13 cellular contexts compared by ENCODE assay signal in genomic region chr15:40904552-40905201, GRCh38. TPM values are rescaled to one million over a fixed set of nuclear protein-coding genes. Genes with fewer than 3 reads are reported as not detected.
DNase-seq lines count a peak whose midpoint lies in the region; ATAC-seq and TF ChIP-seq lines count a peak whose summit lies in the region.
"Had no signal": no experiment of that assay in that cellular context is flagged by ENCODE, and none has a peak within 500 bp of the region (broad histone marks: within the 10 kb centered on the region; RNA-seq: fewer than 3 reads in every experiment).

No MANE protein-coding gene starts in this region.

- H3K9me3 Mint-ChIP-seq in GM23338, result no peaks in the 10 kb centered on the region; the same call in 2 of the 3 replicates
- H3K9me3 Mint-ChIP-seq: stimulated activated naive CD8-positive, alpha-beta T cell treated with anti-CD3 and anti-CD28 coated beads, Interleukin-15, Interleukin-2, amounts not matched to agents 100 ng/mL and 50 ng/mL, for 24 hours had no signal

- H3K27ac Mint-ChIP-seq in T-helper 17 cell, result no peak overlapping the region
- H3K27ac Mint-ChIP-seq in GM23338, result no peak overlapping the region
- H3K27ac Mint-ChIP-seq: stimulated activated naive CD8-positive, alpha-beta T cell treated with anti-CD3 and anti-CD28 coated beads, Interleukin-15, Interleukin-2, amounts not matched to agents 100 ng/mL and 50 ng/mL, for 24 hours had no signal

- peak; percentile 4 for DNase-seq in H7
- DNase-seq in T-helper 17 cell, result no peak
- peak; percentile 74 for DNase-seq in left lobe of liver (ENCODE audit: low spot score)
- DNase-seq in spleen, result peak; percentile 74
- DNase-seq in ACHN, result no peak
- DNase-seq in NCI-H524 (lab: John Stamatoyannopoulos, UW), result no peak
- no peak for DNase-seq in GM23338 (ENCODE audit: low spot score)

- H4K20me1 ChIP-seq in GM23338 (replicated peaks; ENCODE audit: insufficient read depth), result peaks cover 18% of the 10 kb centered on the region

- peaks cover 23% of the 10 kb centered on the region for H3K36me3 ChIP-seq in H7 (replicated peaks; ENCODE audit: control insufficient read depth, insufficient read depth, low read length)
- peaks cover 0 to 51% (median 32%) of the 10 kb centered on the region in 6 donors for H3K36me3 ChIP-seq in spleen
- peaks cover 4% of the 10 kb centered on the region; the same call in 1 of the 2 replicates for H3K36me3 ChIP-seq in GM23338 (ENCODE audit: insufficient read depth)

- H3K4me2 ChIP-seq in GM23338, result no peak overlapping the region

- H3K4me1 ChIP-seq in spleen, result peaks cover 41 to 100% (median 86%) of the 10 kb centered on the region in 6 donors
- peaks cover 15% of the 10 kb centered on the region for H3K4me1 ChIP-seq in GM23338 (ENCODE audit: insufficient read depth)

- H3K36me3 Mint-ChIP-seq in T-helper 17 cell (ENCODE audit: low read depth) (no peaks in the 10 kb centered on the region), GM23338 (ENCODE audit: low read depth) (peaks cover 51% of the 10 kb centered on the region)

- intact Hi-C loops in spleen (cut with DNase I; ENCODE audit: low total_unique reads), result loop anchor here (5.0 to 10.0 kb wide), 3 partner anchors 38 to 210 kb away; partner anchors contain the start of gene INO80

- H3K27me3 ChIP-seq in H7 (ENCODE audit: control insufficient read depth, insufficient read depth, low read length) (no peaks in the 10 kb centered on the region), spleen (replicated peaks in 1 of 7) (no peaks in the 10 kb centered on the region), GM23338 (ENCODE audit: insufficient read depth) (no peaks in the 10 kb centered on the region)
- H3K27me3 ChIP-seq: SJCRH30 had no signal

- H3K27ac ChIP-seq in spleen (peak overlapping the region in 6 of 8 donors; percentile 38 to 95 (median 92)), GM23338 (ENCODE audit: low read depth) (no peak overlapping the region)
- H3K27ac ChIP-seq: SJCRH30 had no signal

- H3K9me3 ChIP-seq in T-helper 17 cell (ENCODE audit: control insufficient read depth, low read length, poor library complexity, severe bottlenecking) (no peaks in the 10 kb centered on the region), spleen (no peaks in the 10 kb centered on the region)
- H3K9me3 ChIP-seq: SJCRH30 had no signal

- H3K4me3 Mint-ChIP-seq in T-helper 17 cell (peak overlapping the region; percentile 45), GM23338 (no peak overlapping the region; the same call in 2 of the 3 replicates)
- H3K4me3 Mint-ChIP-seq: activated CD8-positive, alpha-beta memory T cell treated with anti-CD3 and anti-CD28 coated beads, Interleukin-2, amount 10 ng/mL, durations not matched to agents 7 days and 5 days; stimulated activated naive CD8-positive, alpha-beta T cell treated with anti-CD3 and anti-CD28 coated beads, Interleukin-15, Interleukin-2, amounts not matched to agents 100 ng/mL and 50 ng/mL, for 24 hours had no signal

- WGBS in spleen, 5 donors, result 73 to 83% (median 75%) methylated on average over 7 of the region's 7 CpGs

- no peak for TF ChIP-seq CTCF in spleen (IDR thresholded peaks at IDR 0.05 in 8 of 11, conservative IDR thresholded peaks at IDR 0.05 in 3 of 11)
- no peak for TF ChIP-seq CTCF in GM23338 (conservative IDR thresholded peaks at IDR 0.05; ENCODE audit: low read depth in 2 of 2)

- peaks cover 20% of the 10 kb centered on the region for H3K4me1 Mint-ChIP-seq in T-helper 17 cell
- peaks cover 21% of the 10 kb centered on the region for H3K4me1 Mint-ChIP-seq in GM23338

- H3K79me2 ChIP-seq in GM23338 (replicated peaks; ENCODE audit: insufficient read depth), result no peaks in the 10 kb centered on the region

- no peak for ATAC-seq in T-helper 17 cell
- peak; percentile 2 for ATAC-seq in left lobe of liver
- no peak for ATAC-seq in GM23338
- no peak for ATAC-seq in HG03135 (IDR thresholded peaks at IDR 0.05; ENCODE audit: unreplicated experiment)

- no peak overlapping the region for H2AFZ ChIP-seq in GM23338

- H3K27me3 Mint-ChIP-seq in T-helper 17 cell, result no peaks in the 10 kb centered on the region
- peaks cover 13% of the 10 kb centered on the region for H3K27me3 Mint-ChIP-seq in GM23338 (ENCODE audit: insufficient read depth, low read depth, poor library complexity)
- H3K27me3 Mint-ChIP-seq: activated CD8-positive, alpha-beta memory T cell treated with anti-CD3 and anti-CD28 coated beads, Interleukin-2, amount 10 ng/mL, durations not matched to agents 7 days and 5 days; stimulated activated naive CD8-positive, alpha-beta T cell treated with anti-CD3 and anti-CD28 coated beads, Interleukin-15, Interleukin-2, amounts not matched to agents 100 ng/mL and 50 ng/mL, for 24 hours had no signal

- no peak overlapping the region for H3K4me3 ChIP-seq in H7 (ENCODE audit: insufficient read depth, low read depth, low read length)
- no peak overlapping the region for H3K4me3 ChIP-seq in spleen
- no peak overlapping the region for H3K4me3 ChIP-seq in GM23338
- H3K4me3 ChIP-seq: SJCRH30 had no signal

- in situ Hi-C loops in ACHN (cut with HindIII; ENCODE audit: low pct_ligation_motif_present, low pct_unique_long_range_greater_than_20kb, low sequenced_read_pairs), result no loop called here

- no peaks in the 10 kb centered on the region for H3K9me2 ChIP-seq in GM23338 (ENCODE audit: insufficient read depth)

- peaks cover 18% of the 10 kb centered on the region; the same call in 1 of the 2 replicates for H3F3A ChIP-seq in GM23338 (replicated peaks; ENCODE audit: low read depth)

- no peak for TF ChIP-seq POLR2A in spleen (IDR thresholded peaks at IDR 0.05)

TF ChIP-seq in GM23338, 12 proteins besides CTCF, POLR2A, EP300 and RAD21:
- TF ChIP-seq JUNB (IDR thresholded peaks at IDR 0.05; ENCODE audit: unreplicated experiment), result no peak

RNA-seq across cellular contexts. Expression of gene VPS18, which starts 10.4 kb away (rescaled TPM):
- 33.3 and 39.5 TPM in 2 replicates for total RNA-seq in H7 (2014; rRNA removed; shearing (Covaris generic))
- total RNA-seq in T-helper 17 cell (10 to 100 TPM; 13.6 to 18.4 TPM), left lobe of liver (10.3 TPM), spleen (10 to 100 TPM; 18.6 to 29.1 (median 25.3) TPM)
- polyA plus RNA-seq in spleen (10 to 100 TPM in 1 of 3 donors, 1 to 10 TPM in 2; 7.2 to 15.8 (median 7.4) TPM), GM23338 (2016; fragmentation: Nextera tagmentation; extraction: Ambion mirVana) (4.7 and 5.9 TPM in 2 replicates)
- 39.4 and 42.5 TPM in 2 replicates for total RNA-seq in GM23338 (2014; rRNA removed; shearing (Covaris generic))

RNA-seq across cellular contexts. Expression of gene DLL4, which starts 24.5 kb away (rescaled TPM):
- total RNA-seq in H7 (2014; rRNA removed; shearing (Covaris generic)), result 0.26 TPM in 1 of 2 replicates, not detected in the other
- total RNA-seq in T-helper 17 cell, result not detected
- total RNA-seq in left lobe of liver, result 3.7 TPM
- total RNA-seq in spleen, result 10 to 100 TPM in 5 of 7 donors, 1 to 10 TPM in 2; 7.6 to 26.3 (median 11.0) TPM
- 1 to 10 TPM; 1.2 to 5.0 (median 2.3) TPM for polyA plus RNA-seq in spleen
- 0.31 and 0.62 TPM in 2 replicates for total RNA-seq in GM23338 (2014; rRNA removed; shearing (Covaris generic))
- polyA plus RNA-seq in GM23338 (2016; fragmentation: Nextera tagmentation; extraction: Ambion mirVana), result 0.64 and 0.99 TPM in 2 replicates

RNA-seq across cellular contexts. Expression of gene RHOV, which starts 30.6 kb away (rescaled TPM):
- total RNA-seq in H7 (2014; rRNA removed; shearing (Covaris generic)), result 2.0 and 2.1 TPM in 2 replicates
- under 1 TPM in 1 of 2 donors, not detected in 1; 0.18 TPM for total RNA-seq in T-helper 17 cell
- not detected for total RNA-seq in left lobe of liver
- not detected for total RNA-seq in spleen
- polyA plus RNA-seq in spleen, result under 1 TPM in 2 of 3 donors, not detected in 1; 0.06 to 0.19 TPM
- 2.9 and 4.7 TPM in 2 replicates for total RNA-seq in GM23338 (2014; rRNA removed; shearing (Covaris generic))
- polyA plus RNA-seq in GM23338 (2016; fragmentation: Nextera tagmentation; extraction: Ambion mirVana), result 3.0 and 4.4 TPM in 2 replicates
- total RNA-seq: activated CD8-positive, alpha-beta memory T cell treated with anti-CD3 and anti-CD28 coated beads, Interleukin-2, amount 10 ng/mL, durations not matched to agents 7 days and 5 days; left cardiac atrium; omental fat pad had no signal

RNA-seq across cellular contexts. Expression of gene CHAC1, which starts 48.6 kb away (rescaled TPM):
- 30.1 and 39.7 TPM in 2 replicates for total RNA-seq in H7 (2014; rRNA removed; shearing (Covaris generic))
- total RNA-seq in T-helper 17 cell (under 1 TPM; 0.35 to 0.70 TPM), left lobe of liver (1.1 TPM), spleen (1 to 10 TPM in 6 of 7 donors, under 1 TPM in 1; 0.92 to 5.5 (median 1.7) TPM)
- polyA plus RNA-seq in spleen (1 to 10 TPM in 2 of 3 donors, under 1 TPM in 1; 0.39 to 1.5 (median 1.1) TPM), GM23338 (2016; fragmentation: Nextera tagmentation; extraction: Ambion mirVana) (73.0 and 74.4 TPM in 2 replicates)
- 112 and 124 TPM in 2 replicates for total RNA-seq in GM23338 (2014; rRNA removed; shearing (Covaris generic))

Comparison
In these comparisons a context has a peak if more than half of its experiments do, and no peak if none do; other contexts are left out.
1. DNase-seq: peak in H7 (single experiment), left lobe of liver (single experiment) and spleen (single experiment); none in T-helper 17 cell (0 of 3), ACHN (single experiment), NCI-H524 (0 of 2) and GM23338 (single experiment).